35 cellular contexts compared by ENCODE assay signal in the genomic region with DNA sequence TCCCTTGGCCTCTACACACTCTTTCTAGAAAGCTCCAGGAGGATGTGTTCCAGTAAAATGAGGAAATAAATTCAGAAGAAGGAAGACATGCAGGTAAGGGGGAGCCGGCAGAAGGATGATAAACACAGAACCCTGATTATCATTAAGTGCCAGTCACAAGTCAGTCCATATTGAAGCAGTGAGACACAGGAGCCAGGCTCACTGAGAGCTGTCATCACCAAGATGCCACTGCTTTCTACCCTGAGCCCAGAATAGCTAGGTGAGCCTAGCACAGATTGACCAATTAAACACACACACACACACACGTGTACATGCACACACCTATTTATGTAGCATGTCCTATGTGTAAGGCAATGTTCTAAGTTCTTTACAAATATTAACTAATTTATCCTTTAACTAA.
"Had no signal": no experiment of that assay in that cellular context is flagged by ENCODE, and none has a peak within 500 bp of the region (broad histone marks: within the 10 kb centered on the region; RNA-seq: fewer than 3 reads in every experiment).

No MANE protein-coding gene starts in this region.

- H3K9me3 ChIP-seq: MG63 had no signal

- H3K4me3 ChIP-seq: MG63 had no signal

- H3K27ac ChIP-seq: KMS-11 had no signal

- DNase-seq: Karpas-422, Kasumi-1, KBM-7, KG1, MG63, MM.1S, MV-4-11, NCI-H1048, NCI-H1092, NCI-H1092 treated with DMSO at 0.1 percent for 48 hours, NCI-H1105, NCI-H1105 treated with DMSO at 0.1 percent for 48 hours, NCI-H1417, NCI-H1417 treated with DMSO at 0.1 percent for 48 hours, NCI-H1436, NCI-H1436 treated with DMSO at 0.1 percent for 48 hours, NCI-H146, NCI-H1694, NCI-H1694 treated with DMSO at 0.1 percent for 48 hours, NCI-H187, NCI-H187 treated with DMSO at 0.1 percent for 48 hours, NCI-H1930, NCI-H2029, NCI-H2029 treated with DMSO at 0.1 percent for 48 hours, NCI-H2081, NCI-H2081 treated with DMSO at 0.1 percent for 48 hours, NCI-H2107, NCI-H2171, NCI-H2171 treated with DMSO at 0.1 percent for 48 hours, NCI-H2227 treated with DMSO at 0.1 percent for 48 hours, NCI-H226, NCI-H345, NCI-H446, NCI-H446 treated with DMSO at 0.1 percent for 48 hours had no signal

- H3K36me3 ChIP-seq: MG63 had no signal
